In the genomic region with DNA sequence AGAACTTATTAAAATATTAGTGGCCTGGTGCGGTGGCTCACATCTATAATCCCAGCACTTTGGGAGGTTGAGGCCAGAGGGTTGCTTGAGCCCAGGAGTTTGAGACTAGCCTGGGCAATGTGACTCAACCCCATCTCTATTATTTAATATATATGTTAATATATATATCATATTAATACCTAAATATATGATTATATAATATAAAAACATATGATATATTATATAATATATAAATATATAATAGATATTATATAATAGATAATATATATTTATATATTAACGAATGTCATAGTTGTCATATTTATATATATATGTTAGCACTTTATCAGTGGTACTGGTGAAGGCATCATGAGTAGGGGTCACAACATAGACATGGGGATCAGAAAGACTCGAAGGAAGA, we compare ENCODE assay signal across 10 cellular contexts. TPM values are rescaled to one million over a fixed set of nuclear protein-coding genes. Genes with fewer than 3 reads are reported as not detected.
"Had no signal": no experiment of that assay in that cellular context is flagged by ENCODE, and none has a peak within 500 bp of the region (broad histone marks: within the 10 kb centered on the region; RNA-seq: fewer than 3 reads in every experiment).

No MANE protein-coding gene starts in this region.

- H3K27ac ChIP-seq: KMS-11 had no signal

- DNase-seq: H7, HCEC 1CT, KBM-7 had no signal

- FAIRE-seq: HepG2, HTR-8/SVneo had no signal

- H3K4me2 ChIP-seq: GM23338, KMS-11 had no signal

- H3K4me3 ChIP-seq: GM23338 had no signal

- H3K9ac ChIP-seq: KMS-11 had no signal

- H2AFZ ChIP-seq: GM23338 had no signal

RNA-seq across cellular contexts. Expression of a gene that starts 5.2 kb away (rescaled TPM):
- total RNA-seq: GM23338, H4, HT-29 had no signal
- polyA plus RNA-seq: GM23338, IgD-negative memory B cell had no signal

RNA-seq across cellular contexts. Expression of a gene that starts 30.9 kb away (rescaled TPM):
- total RNA-seq: GM23338, H4, H7, HT-29 had no signal
- polyA plus RNA-seq: IgD-negative memory B cell had no signal

RNA-seq across cellular contexts. Expression of a gene that starts 46.1 kb away (rescaled TPM):
- total RNA-seq: H4, H7, HT-29 had no signal
- polyA plus RNA-seq: GM23338, IgD-negative memory B cell had no signal

RNA-seq across cellular contexts. Expression of a gene that starts 58.2 kb away (rescaled TPM):
- total RNA-seq: H4, H7, HT-29 had no signal
- polyA plus RNA-seq: IgD-negative memory B cell had no signal
